Comparison of ENCODE assay signal across 1 cellular context in genomic region chr1:240888039-240888786, GRCh38.
TF ChIP-seq lines count a peak whose summit lies in the region.

No MANE protein-coding gene starts in this region.

TF ChIP-seq in GM23338, 12 proteins besides CTCF, POLR2A, EP300 and RAD21 (continued from another document):
- TF ChIP-seq ZNF462 (CRISPR knock-in tag; IDR thresholded peaks at IDR 0.05): no peak
- no peak for TF ChIP-seq REST (IDR thresholded peaks at IDR 0.05; ENCODE audit: unreplicated experiment)
- no peak for TF ChIP-seq EZH2phosphoT487 (IDR thresholded peaks at IDR 0.05; ENCODE audit: unreplicated experiment)
- no peak for TF ChIP-seq ZNF114 (CRISPR knock-in tag; IDR thresholded peaks at IDR 0.05)
- TF ChIP-seq JUNB (IDR thresholded peaks at IDR 0.05; ENCODE audit: unreplicated experiment): no peak
- no peak for TF ChIP-seq STAT1 (IDR thresholded peaks at IDR 0.05; ENCODE audit: unreplicated experiment)
